In the genomic region with DNA sequence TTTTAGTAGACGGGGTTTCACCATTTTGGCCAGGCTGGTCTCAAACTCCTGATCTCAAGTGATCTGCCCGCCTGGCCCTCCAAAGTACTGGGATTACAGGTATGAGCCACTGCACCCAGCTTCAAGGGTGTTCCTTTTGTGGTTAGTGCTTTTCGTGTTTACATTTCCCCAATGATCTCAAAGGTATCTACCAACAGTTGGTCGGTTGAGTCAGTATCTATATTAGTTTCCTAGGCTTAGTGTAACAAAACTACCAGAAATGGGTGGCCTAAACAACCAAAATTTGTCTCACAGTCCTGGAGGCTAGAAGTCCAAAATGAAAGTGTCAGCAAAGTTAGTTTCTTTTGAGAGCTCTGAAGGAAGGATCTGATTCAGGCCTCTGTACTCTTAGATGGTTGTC, we compare ENCODE assay signal across 12 cellular contexts.
DNase-seq lines count a peak whose midpoint lies in the region; ATAC-seq and TF ChIP-seq lines count a peak whose summit lies in the region.
"Had no signal": no experiment of that assay in that cellular context is flagged by ENCODE, and none has a peak within 500 bp of the region (broad histone marks: within the 10 kb centered on the region; RNA-seq: fewer than 3 reads in every experiment).

No MANE protein-coding gene starts in this region.

- peak overlapping the region; percentile 71 for H3K27ac Mint-ChIP-seq in activated naive CD4-positive, alpha-beta T cell treated with anti-CD3 and anti-CD28 coated beads, Interleukin-2, amount 10 ng/mL, durations not matched to agents 7 days and 5 days
- H3K27ac Mint-ChIP-seq in activated naive CD8-positive, alpha-beta T cell treated with anti-CD3 and anti-CD28 coated beads, Interleukin-2, amount 50 U/mL, for 24 hours: no peak overlapping the region

- POLR2A ChIA-PET in RWPE1 (lab: Yijun Ruan, JAX; ENCODE audit: low non-redundant PET): no interaction called here

- H3K36me3 Mint-ChIP-seq in activated naive CD4-positive, alpha-beta T cell treated with anti-CD3 and anti-CD28 coated beads, Interleukin-2, amount 10 ng/mL, durations not matched to agents 7 days and 5 days: peaks cover 67% of the 10 kb centered on the region
- peaks cover 67% of the 10 kb centered on the region for H3K36me3 Mint-ChIP-seq in activated naive CD8-positive, alpha-beta T cell treated with anti-CD3 and anti-CD28 coated beads, Interleukin-2, amount 50 U/mL, for 24 hours (ENCODE audit: low read depth)

- H3K27ac ChIP-seq in RWPE1: no peak overlapping the region
- H3K27ac ChIP-seq: heart right ventricle, pancreas, SK-N-MC had no signal

- H3K4me1 Mint-ChIP-seq in activated naive CD4-positive, alpha-beta T cell treated with anti-CD3 and anti-CD28 coated beads, Interleukin-2, amount 10 ng/mL, durations not matched to agents 7 days and 5 days: peaks cover 24% of the 10 kb centered on the region
- peaks cover 10% of the 10 kb centered on the region for H3K4me1 Mint-ChIP-seq in activated naive CD8-positive, alpha-beta T cell treated with anti-CD3 and anti-CD28 coated beads, Interleukin-2, amount 50 U/mL, for 24 hours

- no peak for TF ChIP-seq CTCF in RWPE1 (conservative IDR thresholded peaks at IDR 0.05; ENCODE audit: low read depth)

- CTCF ChIA-PET in activated naive CD4-positive, alpha-beta T cell treated with anti-CD3 and anti-CD28 coated beads, Interleukin-2, amount 10 ng/mL, durations not matched to agents 7 days and 5 days (lab: Charles Lee): interaction anchor here (1.2 kb wide), 1 partner anchor 619 kb away, joined by 3 read pairs; no protein-coding TSS in a partner anchor
- CTCF ChIA-PET in RWPE1 (lab: Yijun Ruan, JAX): no interaction called here

- H3K4me3 Mint-ChIP-seq in activated naive CD4-positive, alpha-beta T cell treated with anti-CD3 and anti-CD28 coated beads, Interleukin-2, amount 10 ng/mL, durations not matched to agents 7 days and 5 days: no peak overlapping the region
- no peak overlapping the region for H3K4me3 Mint-ChIP-seq in activated naive CD8-positive, alpha-beta T cell treated with anti-CD3 and anti-CD28 coated beads, Interleukin-2, amount 50 U/mL, for 24 hours

- ATAC-seq in GM21447 (IDR thresholded peaks at IDR 0.05; ENCODE audit: unreplicated experiment) (peak; percentile 67), HG03139 (IDR thresholded peaks at IDR 0.05; ENCODE audit: unreplicated experiment) (peak; percentile 51), HG02763 (IDR thresholded peaks at IDR 0.05; ENCODE audit: unreplicated experiment) (no peak)
- peak; percentile 33 for ATAC-seq in activated naive CD8-positive, alpha-beta T cell treated with anti-CD3 and anti-CD28 coated beads, Interleukin-2, amount 50 U/mL, for 24 hours
- ATAC-seq: heart right ventricle, pancreas had no signal

- H3K27me3 Mint-ChIP-seq in activated naive CD4-positive, alpha-beta T cell treated with anti-CD3 and anti-CD28 coated beads, Interleukin-2, amount 10 ng/mL, durations not matched to agents 7 days and 5 days: no peaks in the 10 kb centered on the region
- no peaks in the 10 kb centered on the region for H3K27me3 Mint-ChIP-seq in activated naive CD8-positive, alpha-beta T cell treated with anti-CD3 and anti-CD28 coated beads, Interleukin-2, amount 50 U/mL, for 24 hours

- DNase-seq in activated naive CD4-positive, alpha-beta T cell treated with anti-CD3 and anti-CD28 coated beads, Interleukin-2, amount 10 ng/mL, durations not matched to agents 7 days and 5 days: no peak
- no peak for DNase-seq in activated naive CD4-positive, alpha-beta T cell treated with Interleukin-2 at 50 U/mL for 16 hours
- DNase-seq in activated naive CD8-positive, alpha-beta T cell treated with anti-CD3 and anti-CD28 coated beads, Interleukin-2, amount 50 U/mL, for 24 hours: no peak
- DNase-seq in COR-L47 (lab: John Stamatoyannopoulos, UW) (no peak), RWPE1 (ENCODE audit: low spot score) (no peak)
- DNase-seq: heart right ventricle, NCI-H748 treated with DMSO at 0.1 percent for 48 hours, pancreas had no signal

- H3K9me3 Mint-ChIP-seq in activated naive CD4-positive, alpha-beta T cell treated with anti-CD3 and anti-CD28 coated beads, Interleukin-2, amount 10 ng/mL, durations not matched to agents 7 days and 5 days: peaks cover 3% of the 10 kb centered on the region
- no peaks in the 10 kb centered on the region for H3K9me3 Mint-ChIP-seq in activated naive CD8-positive, alpha-beta T cell treated with anti-CD3 and anti-CD28 coated beads, Interleukin-2, amount 50 U/mL, for 24 hours
